Comparison of ENCODE assay signal across 3 cellular contexts in genomic region chr20:44005661-44006060, GRCh38.
"Had no signal": no experiment of that assay in that cellular context is flagged by ENCODE, and none has a peak within 500 bp of the region (broad histone marks: within the 10 kb centered on the region; RNA-seq: fewer than 3 reads in every experiment).

No MANE protein-coding gene starts in this region.

- DNase-seq: GDM1, GF-D8 had no signal

- H3K4me3 ChIP-seq: GM12878 had no signal
